Comparison of ENCODE assay signal across 8 cellular contexts in genomic region chr18:58781627-58782194, GRCh38.
A peak's percentile ranks its signal among the peaks of the same experiment; 100 is the strongest.
DNase-seq lines count a peak whose midpoint lies in the region; ATAC-seq, FAIRE-seq and TF ChIP-seq lines count a peak whose summit lies in the region.

No MANE protein-coding gene starts in this region.

- no peak overlapping the region for H3K4me3 Mint-ChIP-seq in activated CD8-positive, alpha-beta T cell treated with anti-CD3 and anti-CD28 coated beads, Interleukin-2, amount 10 ng/mL, durations not matched to agents 7 days and 5 days

- H4K91ac ChIP-seq in H1 (replicated peaks; ENCODE audit: insufficient read length, low read length): peak overlapping the region; percentile 99

- H3K14ac ChIP-seq in H1 (ENCODE audit: insufficient read length): no peak overlapping the region

- no peaks in the 10 kb centered on the region for H3K9me3 ChIP-seq in H1 (ENCODE audit: insufficient read depth in 2 of 2, low read depth in 1 of 2, low read length in 1 of 2)

- peak overlapping the region; percentile 96 for H2BK12ac ChIP-seq in H1 (ENCODE audit: low read depth, low read length)

- H3K23ac ChIP-seq in H1 (ENCODE audit: insufficient read length) (no peak overlapping the region), mesendoderm (ENCODE audit: low read length) (no peak overlapping the region)

- H4K5ac ChIP-seq in H1 (ENCODE audit: insufficient read length, low read depth, low read length) (peak overlapping the region; percentile 8), mesendoderm (ENCODE audit: low read length) (no peak overlapping the region)

- POLR2A ChIA-PET in activated CD8-positive, alpha-beta T cell treated with anti-CD3 and anti-CD28 coated beads, Interleukin-2, amount 10 ng/mL, durations not matched to agents 7 days and 5 days (lab: Charles Lee): no interaction called here
- POLR2A ChIA-PET in H1 (lab: Charles Lee; ENCODE audit: partially characterized antibody): interaction anchor here (0.8 to 6.5 kb wide), 6 partner anchors 57 to 114 kb away, joined by 3 to 34 read pairs (median 4); partner anchors contain the start of gene ZNF532

- H3K23me2 ChIP-seq in H1 (ENCODE audit: low read depth, low read length): no peaks in the 10 kb centered on the region; the same call in 1 of the 2 replicates

- CTCF ChIA-PET in activated CD8-positive, alpha-beta T cell treated with anti-CD3 and anti-CD28 coated beads, Interleukin-2, amount 10 ng/mL, durations not matched to agents 7 days and 5 days (lab: Charles Lee): interaction anchor here (0.9 to 3.8 kb wide), 5 partner anchors 8 to 289 kb away, joined by 3 to 30 read pairs (median 5); no protein-coding TSS in a partner anchor
- CTCF ChIA-PET in H1 (lab: Charles Lee; ENCODE audit: partially characterized antibody): interaction anchor here (0.6 to 26.9 kb wide), 54 partner anchors 8 to 303 kb away, joined by 3 to 591 read pairs (median 4); no protein-coding TSS in a partner anchor

- no peak overlapping the region for H3K18ac ChIP-seq in H1 (ENCODE audit: extremely low read depth, low read length)
- H3K18ac ChIP-seq in mesendoderm (ENCODE audit: low read length): no peak overlapping the region

- ATAC-seq in GM18868 (IDR thresholded peaks at IDR 0.05; ENCODE audit: unreplicated experiment): peak; percentile 82
- peak; percentile 89 for ATAC-seq in activated CD8-positive, alpha-beta T cell treated with anti-CD3 and anti-CD28 coated beads, Interleukin-2, amount 10 ng/mL, durations not matched to agents 7 days and 5 days

- H2BK20ac ChIP-seq in H1 (ENCODE audit: low read length): peak overlapping the region; percentile 37

- H3K4me2 ChIP-seq in H1 (ENCODE audit: insufficient read depth in 1 of 2, low read depth in 2 of 2, low read length in 2 of 2): no peak overlapping the region
- no peak overlapping the region for H3K4me2 ChIP-seq in mesendoderm (ENCODE audit: low read length)

- H3K79me2 ChIP-seq in H1 (ENCODE audit: control insufficient read depth in 1 of 2, insufficient read depth in 2 of 2, low read length in 2 of 2) (no peaks in the 10 kb centered on the region), mesendoderm (ENCODE audit: control insufficient read depth, insufficient read depth, low read length) (no peaks in the 10 kb centered on the region)

- H2AK5ac ChIP-seq in H1 (ENCODE audit: low read depth, low read length) (peak overlapping the region; percentile 99), mesendoderm (ENCODE audit: low read length) (peak overlapping the region; percentile 13)

- H3K79me1 ChIP-seq in H1 (ENCODE audit: low read depth, low read length): no peaks in the 10 kb centered on the region
- no peaks in the 10 kb centered on the region for H3K79me1 ChIP-seq in mesendoderm (ENCODE audit: low read length)

- peak overlapping the region; percentile 50; the same call in 1 of the 2 replicates for H2BK5ac ChIP-seq in H1 (ENCODE audit: low read depth, low read length)
- peak overlapping the region; percentile 5 for H2BK5ac ChIP-seq in mesendoderm (ENCODE audit: low read length)

- H2BK120ac ChIP-seq in H1 (replicated peaks; ENCODE audit: low read depth, low read length) (peak overlapping the region; percentile 84), mesendoderm (ENCODE audit: low read depth, low read length) (no peak overlapping the region)

- H3K27me3 ChIP-seq in H1 (replicated peaks in 1 of 4; ENCODE audit: control insufficient read depth in 3 of 4, extremely low read depth in 1 of 4, insufficient read depth in 3 of 4, low read length in 3 of 4) (no peaks in the 10 kb centered on the region), mesendoderm (ENCODE audit: insufficient read depth, low read length, poor library complexity) (no peaks in the 10 kb centered on the region)

- peak; percentile 47 for FAIRE-seq in A204.1 (lab: Jason Lieb, UNC)
- peak; percentile 97 for FAIRE-seq in H1 (lab: Jason Lieb, UNC)

- H3K56ac ChIP-seq in H1 (replicated peaks; ENCODE audit: insufficient read length, low read depth, low read length) (peak overlapping the region; percentile 16), mesendoderm (ENCODE audit: low read length) (peak overlapping the region; percentile 19)

- H3K4me1 ChIP-seq in H1 (replicated peaks in 1 of 4; ENCODE audit: control insufficient read depth in 3 of 4, insufficient read depth in 4 of 4, low read length in 3 of 4): peaks cover 5 to 17% (median 11%) of the 10 kb centered on the region in 4 experiments
- H3K4me1 ChIP-seq in mesendoderm (ENCODE audit: control insufficient read depth, low read depth, low read length): peaks cover 4% of the 10 kb centered on the region

- peak overlapping the region; percentile 67 for H2BK15ac ChIP-seq in H1 (ENCODE audit: low read length)
- H2BK15ac ChIP-seq in mesendoderm (replicated peaks; ENCODE audit: low read depth): no peak overlapping the region

- TF ChIP-seq POLR2A in H1 (IDR thresholded peaks at IDR 0.05; ENCODE audit: control extremely low read depth in 1 of 2, low read depth in 2 of 2, low read length in 2 of 2): no peak

- H3K36me3 Mint-ChIP-seq in activated CD8-positive, alpha-beta T cell treated with anti-CD3 and anti-CD28 coated beads, Interleukin-2, amount 10 ng/mL, durations not matched to agents 7 days and 5 days (ENCODE audit: low read depth): no peaks in the 10 kb centered on the region

- peak; percentile 75 to 92 (median 86) for TF ChIP-seq CTCF in H1 (IDR thresholded peaks at IDR 0.05; ENCODE audit: control extremely low read depth in 1 of 3, insufficient read depth in 1 of 3, low read depth in 1 of 3, low read length in 3 of 3)

- peaks cover 8% of the 10 kb centered on the region for H3K27me3 Mint-ChIP-seq in activated CD8-positive, alpha-beta T cell treated with anti-CD3 and anti-CD28 coated beads, Interleukin-2, amount 10 ng/mL, durations not matched to agents 7 days and 5 days (ENCODE audit: low read depth)

- DNase-seq in HK-2 (ENCODE audit: unreplicated experiment) (peak; percentile 49), NK-92 (lab: John Stamatoyannopoulos, UW; ENCODE audit: unreplicated experiment) (peak; percentile 3), H1 (ENCODE audit: low read depth in 1 of 2, low spot score in 2 of 2) (peak; percentile 56 to 86), mesendoderm (peak; percentile 91)
- DNase-seq in activated CD8-positive, alpha-beta T cell treated with anti-CD3 and anti-CD28 coated beads, Interleukin-2, amount 10 ng/mL, durations not matched to agents 7 days and 5 days: peak; percentile 78
- DNase-seq in stimulated activated CD8-positive, alpha-beta memory T cell treated with anti-CD3 and anti-CD28 coated beads, Interleukin-4, amount 100 ng/mL, for 24 hours (ENCODE audit: low read depth): peak; percentile 39

- no peaks in the 10 kb centered on the region for H3K36me3 ChIP-seq in H1 (ENCODE audit: control insufficient read depth in 2 of 4, insufficient read depth in 4 of 4, low read length in 3 of 4)
- H3K36me3 ChIP-seq in mesendoderm (ENCODE audit: control insufficient read depth, insufficient read depth, low read length): no peaks in the 10 kb centered on the region

- 0 out of 7 replicates have a peak overlapping the region, but pooled peaks of 1 of the 4 experiments have one; percentile 5 for H3K9ac ChIP-seq in H1 (replicated peaks in 1 of 4; ENCODE audit: extremely low read depth in 1 of 4, low read depth in 3 of 4, low read length in 3 of 4)
- H3K9ac ChIP-seq in mesendoderm (ENCODE audit: low read length): no peak overlapping the region

- no peak for TF ChIP-seq EP300 in H1 (IDR thresholded peaks at IDR 0.05; ENCODE audit: borderline replicate concordance in 1 of 2, low read depth in 2 of 2, low read length in 2 of 2)

- no peak overlapping the region for H4K8ac ChIP-seq in H1 (ENCODE audit: extremely low read depth, insufficient read depth, low read length)
- H4K8ac ChIP-seq in mesendoderm (ENCODE audit: low read depth, low read length): no peak overlapping the region

- H3K4ac ChIP-seq in H1 (replicated peaks; ENCODE audit: insufficient read length, low read depth, low read length): peak overlapping the region; percentile 96
- no peak overlapping the region for H3K4ac ChIP-seq in mesendoderm (ENCODE audit: low read depth, low read length)

- H3K27ac Mint-ChIP-seq in activated CD8-positive, alpha-beta T cell treated with anti-CD3 and anti-CD28 coated beads, Interleukin-2, amount 10 ng/mL, durations not matched to agents 7 days and 5 days: no peak overlapping the region

- no peaks in the 10 kb centered on the region for H4K20me1 ChIP-seq in H1 (replicated peaks in 1 of 2; ENCODE audit: control insufficient read depth in 1 of 2, insufficient read depth in 2 of 2, low read length in 2 of 2)

- H3K4me3 ChIP-seq in H1 (ENCODE audit: extremely low read depth in 1 of 4, insufficient read depth in 2 of 4, low read depth in 3 of 4, low read length in 4 of 4): no peak overlapping the region
- H3K4me3 ChIP-seq in mesendoderm (ENCODE audit: low read length): no peak overlapping the region

- H3K9me3 Mint-ChIP-seq in activated CD8-positive, alpha-beta T cell treated with anti-CD3 and anti-CD28 coated beads, Interleukin-2, amount 10 ng/mL, durations not matched to agents 7 days and 5 days (ENCODE audit: insufficient read depth): no peaks in the 10 kb centered on the region

- no peaks in the 10 kb centered on the region for H3K4me1 Mint-ChIP-seq in activated CD8-positive, alpha-beta T cell treated with anti-CD3 and anti-CD28 coated beads, Interleukin-2, amount 10 ng/mL, durations not matched to agents 7 days and 5 days (ENCODE audit: low read depth)

- 33% methylated on average over 10 of the region's 10 CpGs; no CpG with 5 or more reads in 1 of the 2 experiments for WGBS in H1 (ENCODE audit: extremely low coverage in 1 of 2, insufficient coverage in 1 of 2, insufficient read length in 1 of 2, insufficient replicate concordance in 2 of 2, low coverage in 1 of 2, low lambda C conversion rate in 2 of 2, missing lambda C conversion rate in 1 of 2), 2 experiments
- WGBS in mesendoderm (ENCODE audit: extremely low coverage, insufficient coverage, low lambda C conversion rate): no CpG with 5 or more reads among the region's 10 CpGs

- TF ChIP-seq RAD21 in H1 (IDR thresholded peaks at IDR 0.05 in 1 of 2, conservative IDR thresholded peaks at IDR 0.05 in 1 of 2; ENCODE audit: low read depth in 2 of 2, low read length in 2 of 2): peak; percentile 95 to 98

- H3K27ac ChIP-seq in H1 (ENCODE audit: low read depth, low read length): no peak overlapping the region
- no peak overlapping the region for H3K27ac ChIP-seq in mesendoderm (ENCODE audit: low read depth, low read length)

- H2AFZ ChIP-seq in H1 (ENCODE audit: low read length): peak overlapping the region; percentile 90

TF ChIP-seq in H1, 55 proteins besides CTCF, POLR2A, EP300 and RAD21:
- TF ChIP-seq TEAD4 (IDR thresholded peaks at IDR 0.05; ENCODE audit: low read depth, low read length) (0 out of 2 replicates have a peak, but pooled peaks have one; percentile 1), BRCA1 (IDR thresholded peaks at IDR 0.05; ENCODE audit: low read depth, low read length) (no peak), TCF12 (IDR thresholded peaks at IDR 0.05; ENCODE audit: low read depth, low read length) (no peak), SIN3A (conservative IDR thresholded peaks at IDR 0.05 in 1 of 2, IDR thresholded peaks at IDR 0.05 in 1 of 2; ENCODE audit: low read depth in 1 of 2, low read length in 2 of 2) (no peak)
- TF ChIP-seq, protein P1, sequence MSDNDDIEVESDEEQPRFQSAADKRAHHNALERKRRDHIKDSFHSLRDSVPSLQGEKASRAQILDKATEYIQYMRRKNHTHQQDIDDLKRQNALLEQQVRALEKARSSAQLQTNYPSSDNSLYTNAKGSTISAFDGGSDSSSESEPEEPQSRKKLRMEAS (IDR thresholded peaks at IDR 0.05): peak; percentile 87

Comparison
In these comparisons a context has a peak if more than half of its experiments do, and no peak if none do; other contexts are left out.
1. DNase-seq: peak in every context shown above with its lines; median percentile 91 in mesendoderm; 78 in activated CD8-positive, alpha-beta T cell treated with anti-CD3 and anti-CD28 coated beads, Interleukin-2, amount 10 ng/mL, durations not matched to agents 7 days and 5 days; 71 in H1; 49 in HK-2; 39 in stimulated activated CD8-positive, alpha-beta memory T cell treated with anti-CD3 and anti-CD28 coated beads, Interleukin-4, amount 100 ng/mL, for 24 hours; 3 in NK-92.